Comparison of ENCODE assay signal across 8 cellular contexts in the genomic region with DNA sequence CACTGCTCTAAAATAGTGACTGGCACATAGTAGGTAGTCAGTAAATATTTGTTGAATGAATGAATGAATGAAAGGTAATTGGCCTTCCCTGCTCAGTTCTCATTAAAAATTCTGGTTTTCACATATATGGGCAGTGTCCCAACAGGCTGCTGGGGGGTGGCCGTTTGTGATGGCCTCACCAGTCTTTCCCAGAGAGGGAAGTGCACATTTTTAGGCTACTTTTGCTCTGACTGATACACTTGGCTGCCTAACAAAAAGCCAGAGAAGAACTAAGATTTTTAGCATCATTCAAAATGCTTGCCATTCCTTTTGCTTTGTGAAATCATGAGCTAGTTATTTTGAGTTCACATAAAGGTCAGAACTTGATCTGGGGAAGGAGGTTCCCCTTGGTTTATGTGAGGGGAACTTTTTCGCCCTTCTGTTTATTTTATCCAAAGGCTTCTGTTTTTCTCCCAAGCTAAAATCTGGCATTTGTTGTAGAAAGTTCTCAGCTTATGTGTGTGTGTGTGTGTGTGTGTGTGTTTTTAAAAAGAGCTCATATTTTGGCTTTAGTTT.
DNase-seq lines count a peak whose midpoint lies in the region; FAIRE-seq and TF ChIP-seq lines count a peak whose summit lies in the region.

No MANE protein-coding gene starts in this region.

- no peak for FAIRE-seq in HTR-8/SVneo (lab: Jason Lieb, UNC)
- no peak for FAIRE-seq in D721Med (lab: Jason Lieb, UNC)

- peak; percentile 48 for DNase-seq in 8988T
- peak; percentile 70 for DNase-seq in HTR-8/SVneo (ENCODE audit: insufficient read length, low spot score)
- peak; percentile 98 for DNase-seq in choroid plexus epithelial cell (ENCODE audit: low read depth)
- peak; percentile 75 for DNase-seq in myocyte (ENCODE audit: low read depth)
- DNase-seq in DMS153 treated with DMSO at 0.1 percent for 48 hours (lab: John Stamatoyannopoulos, UW; ENCODE audit: unreplicated experiment): no peak
- DNase-seq in NCI-H510A treated with DMSO at 0.1 percent for 48 hours (lab: John Stamatoyannopoulos, UW): no peak
- DNase-seq in D721Med (ENCODE audit: insufficient read length, low spot score): no peak
- DNase-seq in stimulated activated naive CD4-positive, alpha-beta T cell (lab: John Stamatoyannopoulos, UW): no peak

- H3K4me3 ChIP-seq in choroid plexus epithelial cell (ENCODE audit: low read depth, low read length): no peak overlapping the region

- TF ChIP-seq CTCF in choroid plexus epithelial cell (conservative IDR thresholded peaks at IDR 0.05; ENCODE audit: low read depth, low read length) (no peak), D721Med (IDR thresholded peaks at IDR 0.05; ENCODE audit: insufficient read depth, missing control alignments) (no peak)

Comparison
In these comparisons a context has a peak if more than half of its experiments do, and no peak if none do; other contexts are left out.
1. DNase-seq: peak in 8988T (single experiment), HTR-8/SVneo (single experiment), choroid plexus epithelial cell (single experiment) and myocyte (single experiment); none in DMS153 treated with DMSO at 0.1 percent for 48 hours (single experiment), NCI-H510A treated with DMSO at 0.1 percent for 48 hours (single experiment), D721Med (single experiment) and stimulated activated naive CD4-positive, alpha-beta T cell (0 of 6).